ENCODE assay signal across 8 cellular contexts in the genomic region with DNA sequence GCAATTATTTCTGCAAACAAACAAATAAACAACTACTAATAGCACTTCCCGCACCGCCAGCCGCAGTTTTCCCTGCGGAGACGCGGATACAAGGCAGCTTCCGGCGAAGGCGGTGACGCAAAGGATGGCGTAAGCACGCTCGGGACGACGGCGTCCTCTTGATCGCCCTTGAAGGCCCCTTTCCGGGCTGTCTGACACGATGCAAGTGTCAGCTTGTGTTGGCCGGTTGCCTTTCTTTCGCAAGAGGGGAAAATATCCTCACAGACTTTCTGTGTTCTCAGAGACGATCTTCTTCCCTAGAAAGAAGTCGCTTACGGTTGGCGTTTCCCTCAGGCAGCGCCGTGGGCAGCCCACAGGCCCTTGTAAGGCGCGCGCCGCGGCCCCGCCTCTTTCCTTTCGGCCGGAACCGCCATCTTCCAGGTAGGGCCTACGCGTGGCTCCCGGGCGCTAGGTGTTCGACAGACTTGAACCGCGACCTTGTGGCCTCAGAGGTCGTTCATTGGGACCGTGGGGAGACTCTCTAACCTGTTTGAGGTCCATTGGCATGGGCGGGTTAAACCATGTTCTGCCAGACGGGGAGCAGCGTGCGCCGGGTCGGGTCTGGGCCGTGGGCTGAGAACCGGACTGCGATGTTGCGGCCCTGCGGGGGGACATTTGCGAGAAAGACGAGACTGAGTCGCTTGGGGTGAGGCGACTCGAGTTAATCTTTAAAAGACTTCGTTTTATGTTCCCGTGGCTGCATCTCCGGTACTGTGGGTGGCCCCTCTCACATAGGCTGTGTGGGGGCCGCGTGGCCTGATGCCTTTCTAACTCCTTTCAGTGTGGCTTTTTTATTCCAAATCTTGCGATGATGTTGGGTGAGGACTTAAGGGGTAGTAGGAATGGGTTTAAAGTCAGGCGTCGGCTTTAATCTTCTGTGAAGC. TPM values are rescaled to one million over a fixed set of nuclear protein-coding genes. Genes with fewer than 3 reads are reported as not detected.
DNase-seq lines count a peak whose midpoint lies in the region; ATAC-seq and TF ChIP-seq lines count a peak whose summit lies in the region.

A gene (plus strand): TSS at position 393 of the 923 bp plus-strand sequence. CDS start 2,219 bp downstream, outside the sequence.

- ATAC-seq in GM18907 (IDR thresholded peaks at IDR 0.05; ENCODE audit: unreplicated experiment) (peak; percentile 94), HG03159 (IDR thresholded peaks at IDR 0.05; ENCODE audit: unreplicated experiment) (peak; percentile 93)

- DNase-seq in AG04450 (ENCODE audit: low read depth, low spot score) (peak; percentile 94), NCI-H345 (lab: John Stamatoyannopoulos, UW) (peak; percentile 94), inferior parietal cortex (ENCODE audit: extremely low spot score) (peak; percentile 97), spleen (peak; percentile 98)
- DNase-seq in activated CD4-positive, CD25-positive, alpha-beta regulatory T cell (lab: John Stamatoyannopoulos, UW) = peak; percentile 84 to 90 (median 89)
- DNase-seq in central memory CD4-positive, alpha-beta T cell = peak; percentile 92

- TF ChIP-seq CTCF in AG04450 (IDR thresholded peaks at IDR 0.05; ENCODE audit: low read depth, low read length) = no peak
- TF ChIP-seq CTCF in spleen (IDR thresholded peaks at IDR 0.05 in 8 of 11, conservative IDR thresholded peaks at IDR 0.05 in 3 of 11) = peak in 2 of 11 experiments; percentile 12 to 28

- intact Hi-C loops in spleen (cut with DNase I; ENCODE audit: low total_unique reads) = no loop called here

- H3K27ac ChIP-seq in AG04450 (ENCODE audit: low read depth, low read length) (peak within 1 kb of the TSS; percentile 98), spleen (peak within 1 kb of the TSS; percentile 96 to 98 (median 97))

- H3K4me1 ChIP-seq in spleen = peaks cover 28 to 61% (median 50%) of the 10 kb centered on the region in 6 donors

- peaks cover 0 to 33% (median 25%) of the 10 kb centered on the region in 6 donors for H3K36me3 ChIP-seq in spleen

- H3K4me3 ChIP-seq in AG04450 (ENCODE audit: low read depth, low read length) = peak within 1 kb of the TSS; percentile 98
- peak within 1 kb of the TSS; percentile 69 to 96 (median 87) for H3K4me3 ChIP-seq in spleen

- H3K9me3 ChIP-seq in AG04450 (ENCODE audit: control insufficient read depth, insufficient read depth, low read length) (no peaks in the 10 kb centered on the region; the same call in 1 of the 2 replicates), spleen (no peaks in the 10 kb centered on the region)

- CTCF ChIA-PET in AG04450 (lab: Charles Lee) = interaction anchor here (1.0 kb wide), 1 partner anchor 19 kb away, joined by 3 read pairs; a partner anchor contains a TSS

- no peaks in the 10 kb centered on the region for H3K27me3 ChIP-seq in AG04450 (ENCODE audit: control insufficient read depth, insufficient read depth, low read length)
- H3K27me3 ChIP-seq in spleen (replicated peaks in 1 of 7) = no peaks in the 10 kb centered on the region

- POLR2A ChIA-PET in AG04450 (lab: Yijun Ruan, JAX) = interaction anchor here (0.6 to 1.1 kb wide), 12 partner anchors 13 to 887 kb away, joined by 3 to 6 read pairs (median 4); a partner anchor contains a TSS

- peak; percentile 70 to 90 (median 83) for TF ChIP-seq POLR2A in spleen (IDR thresholded peaks at IDR 0.05)

- 0 to 1% (median 0%) methylated on average over 50 to 69 of the region's 69 CpGs for WGBS in spleen, 5 donors

RNA-seq across cellular contexts. Expression of the gene that starts here (rescaled TPM):
- polyA plus RNA-seq in AG04450 (2011; rRNA removed) (1,747 and 1,942 TPM in 2 replicates), spleen (1,000 to 10,000 TPM; 1,699 to 2,187 (median 1,787) TPM)
- 63.3 and 118 TPM in 2 replicates for polyA minus RNA-seq in AG04450 (2011; rRNA and poly(A)+ RNA removed)
- 1,000 to 10,000 TPM in 4 of 7 donors, 100 to 1,000 TPM in 3; 876 to 1,232 (median 1,007) TPM for total RNA-seq in spleen

Comparison
In these comparisons a context has a peak if more than half of its experiments do, and no peak if none do; other contexts are left out.
1. Peak in every context shown above with its lines: DNase-seq, ATAC-seq, H3K4me3 ChIP-seq and H3K27ac ChIP-seq.